ENCODE assay signal across 26 cellular contexts in the genomic region with DNA sequence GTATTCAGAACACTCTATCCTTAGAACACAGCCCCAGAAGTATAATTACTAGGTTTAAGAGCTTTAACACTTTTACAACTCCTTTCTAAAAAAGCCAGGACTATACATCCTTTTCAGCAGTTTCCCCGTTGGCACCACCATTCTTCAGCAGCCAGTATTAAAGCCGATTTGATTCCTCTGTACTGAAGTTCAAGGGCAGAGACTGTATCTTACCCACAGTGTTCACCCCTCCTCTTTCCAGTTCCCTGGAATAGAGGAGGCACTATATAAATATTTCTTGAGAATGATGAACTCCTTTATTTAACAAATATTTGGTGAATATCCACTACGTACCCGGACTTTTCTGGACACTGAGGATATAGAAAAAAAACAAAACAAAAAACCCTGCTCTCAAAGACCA.
"Had no signal": no experiment of that assay in that cellular context is flagged by ENCODE, and none has a peak within 500 bp of the region (broad histone marks: within the 10 kb centered on the region; RNA-seq: fewer than 3 reads in every experiment).

No MANE protein-coding gene starts in this region.

- H3K27me3 ChIP-seq: esophagus muscularis mucosa, foreskin keratinocyte, gastroesophageal sphincter, heart right ventricle, neural progenitor cell, testis, tibial nerve, upper lobe of left lung had no signal

- H3K36me3 ChIP-seq: esophagus muscularis mucosa, gastroesophageal sphincter, heart right ventricle, left ventricle myocardium inferior, lower lobe of right lung, neural progenitor cell, tibial nerve, upper lobe of left lung had no signal

- H3K4me1 ChIP-seq: foreskin keratinocyte, neural progenitor cell, psoas muscle had no signal

- H3K9ac ChIP-seq: neural progenitor cell had no signal

- H3K36me3 Mint-ChIP-seq: naive B cell; natural killer cell treated with Interleukin-12 subunit alpha and Interleukin-12 subunit beta and Interleukin-15 and Interleukin-18, amount 100 ng/mL, for 72 hours had no signal

- H3K4me1 Mint-ChIP-seq: neural progenitor cell had no signal

- H3K27me3 Mint-ChIP-seq: memory B cell; naive B cell; natural killer cell treated with Interleukin-12 subunit alpha and Interleukin-12 subunit beta and Interleukin-15 and Interleukin-18, amount 100 ng/mL, for 72 hours had no signal

- H2AFZ ChIP-seq: neural progenitor cell had no signal

- H3K4me2 ChIP-seq: neural progenitor cell had no signal

- H3K4me3 Mint-ChIP-seq: memory B cell; natural killer cell treated with Interleukin-12 subunit alpha and Interleukin-12 subunit beta and Interleukin-15 and Interleukin-18, amount 100 ng/mL, for 72 hours; neural progenitor cell; stimulated activated effector memory CD8-positive, alpha-beta T cell treated with anti-CD3 and anti-CD28 coated beads, Interleukin-12 subunit alpha, Interleukin-12 subunit beta, amount 100 ng/mL, for 72 hours had no signal

- H3K27ac ChIP-seq: coronary artery, esophagus muscularis mucosa, foreskin keratinocyte, gastroesophageal sphincter, heart right ventricle, left ventricle myocardium inferior, lower lobe of right lung, neural progenitor cell, psoas muscle, testis, upper lobe of left lung had no signal

- H3K9me3 ChIP-seq: esophagus muscularis mucosa, gastroesophageal sphincter, heart right ventricle, left ventricle myocardium inferior, lower lobe of right lung, mucosa of descending colon, psoas muscle, testis, tibial nerve, upper lobe of left lung had no signal

- H3K4me3 ChIP-seq: coronary artery, esophagus muscularis mucosa, gastroesophageal sphincter, heart right ventricle, left ventricle myocardium inferior, lower lobe of right lung, mucosa of descending colon, neural progenitor cell, psoas muscle, testis, tibial nerve, upper lobe of left lung had no signal

- H3K27ac Mint-ChIP-seq: memory B cell; neural progenitor cell; stimulated activated effector memory CD8-positive, alpha-beta T cell treated with anti-CD3 and anti-CD28 coated beads, Interleukin-12 subunit alpha, Interleukin-12 subunit beta, amount 100 ng/mL, for 72 hours had no signal

- DNase-seq: dermis blood vessel endothelial cell; effector memory CD4-positive, alpha-beta T cell; foreskin keratinocyte; heart right ventricle; hippocampal formation; left cardiac atrium; left ventricle myocardium inferior; lower lobe of right lung; mucosa of descending colon; naive B cell; psoas muscle; stimulated activated CD4-positive, alpha-beta T cell treated with anti-CD3 and anti-CD28 coated beads, Interleukin-2, amount 100 ng/mL, for 24 hours; stimulated activated CD4-positive, alpha-beta T cell treated with anti-CD3 and anti-CD28 coated beads, Interleukin-4, amount 100 ng/mL, for 24 hours; stimulated activated naive CD8-positive, alpha-beta T cell treated with anti-CD3 and anti-CD28 coated beads, Interleukin-15, Interleukin-2, amounts not matched to agents 100 U/mL and 50 U/mL, for 24 hours; substantia nigra; testis had no signal

- H3K9me3 Mint-ChIP-seq: memory B cell; naive B cell; natural killer cell treated with Interleukin-12 subunit alpha and Interleukin-12 subunit beta and Interleukin-15 and Interleukin-18, amount 100 ng/mL, for 72 hours; stimulated activated effector memory CD8-positive, alpha-beta T cell treated with anti-CD3 and anti-CD28 coated beads, Interleukin-12 subunit alpha, Interleukin-12 subunit beta, amount 100 ng/mL, for 72 hours had no signal

- ATAC-seq: foreskin keratinocyte; gastroesophageal sphincter; mucosa of descending colon; natural killer cell treated with Interleukin-12 subunit alpha and Interleukin-12 subunit beta and Interleukin-15 and Interleukin-18, amount 100 ng/mL, for 72 hours; psoas muscle; sciatic nerve; stimulated activated effector memory CD8-positive, alpha-beta T cell treated with anti-CD3 and anti-CD28 coated beads, Interleukin-12 subunit alpha, Interleukin-12 subunit beta, amount 100 ng/mL, for 72 hours; stimulated activated naive CD8-positive, alpha-beta T cell treated with anti-CD3 and anti-CD28 coated beads, Interleukin-15, Interleukin-2, amounts not matched to agents 100 U/mL and 50 U/mL, for 24 hours had no signal
